In genomic region chr21:28454978-28455600, GRCh38 we compare ENCODE assay signal across 17 cellular contexts.
DNase-seq lines count a peak whose midpoint lies in the region; ATAC-seq and TF ChIP-seq lines count a peak whose summit lies in the region.
"Had no signal": no experiment of that assay in that cellular context is flagged by ENCODE, and none has a peak within 500 bp of the region (broad histone marks: within the 10 kb centered on the region; RNA-seq: fewer than 3 reads in every experiment).

No MANE protein-coding gene starts in this region.

- no peaks in the 10 kb centered on the region for H3K36me3 Mint-ChIP-seq in mesothelial cell of epicardium
- H3K36me3 Mint-ChIP-seq: activated CD8-positive, alpha-beta memory T cell treated with anti-CD3 and anti-CD28 coated beads, Interleukin-2, amount 10 ng/mL, durations not matched to agents 7 days and 5 days had no signal

- H3K36me3 ChIP-seq in DND-41 (ENCODE audit: insufficient read depth, low read length) (no peaks in the 10 kb centered on the region), OCI-LY3 (replicated peaks; ENCODE audit: low read depth, low read length) (no peaks in the 10 kb centered on the region), skeletal muscle satellite cell (ENCODE audit: insufficient read depth, low read length) (no peaks in the 10 kb centered on the region)

- no peaks in the 10 kb centered on the region for H3K27me3 Mint-ChIP-seq in mesothelial cell of epicardium (ENCODE audit: low read depth)
- H3K27me3 Mint-ChIP-seq: activated CD8-positive, alpha-beta memory T cell treated with anti-CD3 and anti-CD28 coated beads, Interleukin-2, amount 10 ng/mL, durations not matched to agents 7 days and 5 days had no signal

- no peak overlapping the region for H3K27ac ChIP-seq in DND-41 (ENCODE audit: low read length)
- no peak overlapping the region for H3K27ac ChIP-seq in OCI-LY3 (ENCODE audit: low read length)
- H3K27ac ChIP-seq: psoas muscle had no signal

- peaks cover 2% of the 10 kb centered on the region for H3K9me3 Mint-ChIP-seq in mesothelial cell of epicardium
- H3K9me3 Mint-ChIP-seq: nephron had no signal

- H3K4me1 ChIP-seq in DND-41 (ENCODE audit: insufficient read depth, low read length) (peaks cover 24% of the 10 kb centered on the region), OCI-LY3 (ENCODE audit: low read length) (peaks cover 4% of the 10 kb centered on the region; the same call in 1 of the 2 replicates), skeletal muscle satellite cell (ENCODE audit: control insufficient read depth, insufficient read depth, low read length) (peaks cover 13% of the 10 kb centered on the region)
- H3K4me1 ChIP-seq: psoas muscle had no signal

- H3K27ac Mint-ChIP-seq in mesothelial cell of epicardium = no peak overlapping the region
- H3K27ac Mint-ChIP-seq: activated CD8-positive, alpha-beta memory T cell treated with anti-CD3 and anti-CD28 coated beads, Interleukin-2, amount 10 ng/mL, durations not matched to agents 7 days and 5 days; nephron had no signal

- H3K27me3 ChIP-seq in DND-41 (ENCODE audit: insufficient read depth, low read length, poor library complexity) (no peaks in the 10 kb centered on the region), OCI-LY3 (ENCODE audit: low read depth, low read length) (no peaks in the 10 kb centered on the region), skeletal muscle satellite cell (ENCODE audit: control insufficient read depth, insufficient read depth, low read length) (no peaks in the 10 kb centered on the region)

- no peaks in the 10 kb centered on the region for H3K79me2 ChIP-seq in DND-41 (ENCODE audit: insufficient read depth, low read length)
- H3K79me2 ChIP-seq in OCI-LY3 (ENCODE audit: low read length) = no peaks in the 10 kb centered on the region

- no peak overlapping the region for H3K9ac ChIP-seq in DND-41 (ENCODE audit: low read depth, low read length)
- no peak overlapping the region for H3K9ac ChIP-seq in OCI-LY3 (ENCODE audit: low read length)
- H3K9ac ChIP-seq in skeletal muscle satellite cell (ENCODE audit: low read depth, low read length) = peak overlapping the region; percentile 58

- ATAC-seq in DND-41 (ENCODE audit: insufficient read depth, low read depth) (no peak), HG03432 (IDR thresholded peaks at IDR 0.05; ENCODE audit: unreplicated experiment) (no peak), HG02623 (IDR thresholded peaks at IDR 0.05; ENCODE audit: unreplicated experiment) (no peak)
- ATAC-seq: activated CD8-positive, alpha-beta memory T cell treated with anti-CD3 and anti-CD28 coated beads, Interleukin-2, amount 10 ng/mL, durations not matched to agents 7 days and 5 days; psoas muscle; stimulated activated naive CD8-positive, alpha-beta T cell treated with anti-CD3 and anti-CD28 coated beads, Interleukin-15, Interleukin-2, amounts not matched to agents 100 U/mL and 50 U/mL, for 24 hours had no signal

- no peak for DNase-seq in DND-41
- DNase-seq in fibroblast of mammary gland (ENCODE audit: low read depth) = peak; percentile 80
- DNase-seq in DMS79 treated with DMSO at 0.1 percent for 48 hours (lab: John Stamatoyannopoulos, UW) = no peak
- no peak for DNase-seq in mesothelial cell of epicardium (ENCODE audit: low spot score in 2 of 2, unreplicated experiment in 2 of 2)
- DNase-seq: activated CD8-positive, alpha-beta memory T cell treated with anti-CD3 and anti-CD28 coated beads, Interleukin-2, amount 10 ng/mL, durations not matched to agents 7 days and 5 days; C1 segment of cervical spinal cord; dermis blood vessel endothelial cell; NCI-H1092; NCI-H82; psoas muscle; stimulated activated naive CD8-positive, alpha-beta T cell treated with anti-CD3 and anti-CD28 coated beads, Interleukin-15, Interleukin-2, amounts not matched to agents 100 U/mL and 50 U/mL, for 24 hours; T-helper 1 cell had no signal

- no peak overlapping the region for H3K4me3 Mint-ChIP-seq in mesothelial cell of epicardium
- H3K4me3 Mint-ChIP-seq: activated CD8-positive, alpha-beta memory T cell treated with anti-CD3 and anti-CD28 coated beads, Interleukin-2, amount 10 ng/mL, durations not matched to agents 7 days and 5 days; nephron had no signal

- H2AFZ ChIP-seq in DND-41 (ENCODE audit: low read depth, low read length) = 0 out of 2 replicates have a peak overlapping the region, but pooled peaks have one; percentile 9
- no peak overlapping the region for H2AFZ ChIP-seq in OCI-LY3 (ENCODE audit: low read depth, low read length)

- H3K4me2 ChIP-seq in DND-41 (ENCODE audit: insufficient read depth, low read length) = peak overlapping the region; percentile 12; the same call in 1 of the 2 replicates
- H3K4me2 ChIP-seq in OCI-LY3 (ENCODE audit: low read length) = peak overlapping the region; percentile 30
- peak overlapping the region; percentile 75 for H3K4me2 ChIP-seq in skeletal muscle satellite cell (ENCODE audit: low read length)

- H3K4me3 ChIP-seq in DND-41 (ENCODE audit: low read depth in 1 of 2, low read length in 2 of 2) = no peak overlapping the region
- no peak overlapping the region for H3K4me3 ChIP-seq in OCI-LY3 (ENCODE audit: low read length)
- H3K4me3 ChIP-seq in fibroblast of mammary gland (ENCODE audit: control insufficient read depth, low read depth, low read length) = peak overlapping the region; percentile 15
- H3K4me3 ChIP-seq in skeletal muscle satellite cell (ENCODE audit: low read length) = peak overlapping the region; percentile 42
- H3K4me3 ChIP-seq: psoas muscle had no signal

- no peak for TF ChIP-seq CTCF in DND-41 (IDR thresholded peaks at IDR 0.05; ENCODE audit: borderline replicate concordance, extremely low read depth, low read length, poor library complexity, severe bottlenecking)
- no peak for TF ChIP-seq CTCF in OCI-LY3 (IDR thresholded peaks at IDR 0.05; ENCODE audit: low read depth, low read length)
- TF ChIP-seq CTCF in fibroblast of mammary gland (conservative IDR thresholded peaks at IDR 0.05; ENCODE audit: control insufficient read depth, insufficient read depth, low read depth, low read length) = no peak
- no peak for TF ChIP-seq CTCF in mesothelial cell of epicardium (IDR thresholded peaks at IDR 0.05; ENCODE audit: unreplicated experiment)

- no peaks in the 10 kb centered on the region for H4K20me1 ChIP-seq in DND-41 (ENCODE audit: insufficient read depth, low read length)
- H4K20me1 ChIP-seq in OCI-LY3 (ENCODE audit: insufficient read depth, low read length) = no peaks in the 10 kb centered on the region

- H3K9me3 ChIP-seq in DND-41 (ENCODE audit: insufficient read depth, low read length, severe bottlenecking) = no peaks in the 10 kb centered on the region
- no peaks in the 10 kb centered on the region for H3K9me3 ChIP-seq in OCI-LY3 (ENCODE audit: insufficient read depth, low read length)
- no peaks in the 10 kb centered on the region for H3K9me3 ChIP-seq in skeletal muscle satellite cell (replicated peaks; ENCODE audit: low read length)
- H3K9me3 ChIP-seq: psoas muscle had no signal

- H3K4me1 Mint-ChIP-seq in mesothelial cell of epicardium = no peaks in the 10 kb centered on the region
- H3K4me1 Mint-ChIP-seq: activated CD8-positive, alpha-beta memory T cell treated with anti-CD3 and anti-CD28 coated beads, Interleukin-2, amount 10 ng/mL, durations not matched to agents 7 days and 5 days; nephron had no signal

Comparison
In these comparisons a context has a peak if more than half of its experiments do, and no peak if none do; other contexts are left out.
1. H3K4me2 ChIP-seq: peak in every context shown above with its lines; median percentile 75 in skeletal muscle satellite cell; 30 in OCI-LY3; 12 in DND-41.
2. H3K4me3 ChIP-seq: peak in fibroblast of mammary gland (single experiment) and skeletal muscle satellite cell (single experiment); none in DND-41 (0 of 2) and OCI-LY3 (single experiment).